In genomic region chr4:16284050-16284449, GRCh38 we compare ENCODE assay signal across 21 cellular contexts. TPM values are rescaled to one million over a fixed set of nuclear protein-coding genes. Genes with fewer than 3 reads are reported as not detected.
DNase-seq lines count a peak whose midpoint lies in the region; ATAC-seq, FAIRE-seq and TF ChIP-seq lines count a peak whose summit lies in the region.
"Had no signal": no experiment of that assay in that cellular context is flagged by ENCODE, and none has a peak within 500 bp of the region (broad histone marks: within the 10 kb centered on the region; RNA-seq: fewer than 3 reads in every experiment).

No MANE protein-coding gene starts in this region.

- BruUV-seq in HepG2 (replicated peaks; lab: Mats Ljungman, UMichigan) = no TSS peak
- no TSS peak for BruUV-seq in K562 (replicated peaks; lab: Mats Ljungman, UMichigan)
- no TSS peak for BruUV-seq in PC-9 (replicated peaks; lab: Mats Ljungman, UMichigan)

- H3F3A ChIP-seq in PC-9 (ENCODE audit: insufficient read depth, low read depth) = no peaks in the 10 kb centered on the region

- H3K4me3 ChIP-seq in HepG2 (replicated peaks in 1 of 3; ENCODE audit: insufficient read depth in 1 of 3, low read depth in 2 of 3, low read length in 3 of 3) (no peak overlapping the region), right lobe of liver (no peak overlapping the region), K562 (no peak overlapping the region), PC-9 (no peak overlapping the region)
- H3K4me3 ChIP-seq: BLaER1 treated with 17β-estradiol and CSF1 and Interleukin-3, amounts not matched to agents 10 nM and 100 nM; GM12878 had no signal

- no peaks in the 10 kb centered on the region for H3K9me1 ChIP-seq in K562 (ENCODE audit: control insufficient read depth, insufficient read depth, low read length)

- H3K27me3 ChIP-seq in HepG2 (ENCODE audit: control insufficient read depth in 1 of 2, insufficient read depth in 2 of 2, low read length in 2 of 2) (no peaks in the 10 kb centered on the region; a peak in 1 of 5 replicates), right lobe of liver (no peaks in the 10 kb centered on the region), K562 (ENCODE audit: control insufficient read depth in 2 of 2, insufficient read depth in 2 of 2, low read length in 2 of 2) (no peaks in the 10 kb centered on the region), PC-9 (ENCODE audit: insufficient read depth, low read depth) (peaks cover 6% of the 10 kb centered on the region; the same call in 1 of the 2 replicates)
- H3K27me3 ChIP-seq: BLaER1 treated with 17β-estradiol and CSF1 and Interleukin-3, amounts not matched to agents 10 nM and 100 nM had no signal

- FAIRE-seq in HepG2 (lab: Jason Lieb, UNC) (no peak), K562 (lab: Jason Lieb, UNC) (no peak)
- FAIRE-seq: D721Med, GM12878, GM12892, GM18507 had no signal

- H3K4me1 ChIP-seq in HepG2 (ENCODE audit: insufficient read depth, low read length) = no peaks in the 10 kb centered on the region
- H3K4me1 ChIP-seq in right lobe of liver = no peaks in the 10 kb centered on the region
- H3K4me1 ChIP-seq in K562 (replicated peaks in 1 of 2; ENCODE audit: control insufficient read depth in 2 of 2, insufficient read depth in 2 of 2, low read length in 2 of 2) = no peaks in the 10 kb centered on the region
- no peaks in the 10 kb centered on the region for H3K4me1 ChIP-seq in PC-9 (replicated peaks; ENCODE audit: insufficient read depth)
- H3K4me1 ChIP-seq: BLaER1 treated with 17β-estradiol and CSF1 and Interleukin-3, amounts not matched to agents 10 nM and 100 nM; Caco-2 had no signal

- no peaks in the 10 kb centered on the region for H3K9me2 ChIP-seq in PC-9 (ENCODE audit: insufficient read depth)

- WGBS in HepG2 (ENCODE audit: low lambda C conversion rate) = 77% methylated on average over 2 of the region's 3 CpGs
- WGBS in right lobe of liver (ENCODE audit: insufficient coverage, low coverage, low lambda C conversion rate, missing lambda C conversion rate) = 100% methylated on average over 3 of the region's 3 CpGs
- WGBS in K562 (ENCODE audit: insufficient coverage, low coverage, missing lambda C conversion rate) = 0% methylated on average over 3 of the region's 3 CpGs

- H3K27ac ChIP-seq in HepG2 (ENCODE audit: extremely low read length, insufficient read depth, low read length) = no peak overlapping the region
- H3K27ac ChIP-seq in right lobe of liver = no peak overlapping the region
- H3K27ac ChIP-seq in K562 (ENCODE audit: extremely low read depth, low read depth, low read length) = no peak overlapping the region
- H3K27ac ChIP-seq in PC-9 = no peak overlapping the region
- H3K27ac ChIP-seq: 22Rv1; BLaER1 treated with 17β-estradiol and CSF1 and Interleukin-3, amounts not matched to agents 10 nM and 100 nM; C4-2B had no signal

- H3K36me3 ChIP-seq in HepG2 (replicated peaks in 1 of 2; ENCODE audit: control insufficient read depth in 1 of 2, insufficient read depth in 2 of 2, low read length in 2 of 2) = no peaks in the 10 kb centered on the region
- H3K36me3 ChIP-seq in right lobe of liver = no peaks in the 10 kb centered on the region
- no peaks in the 10 kb centered on the region for H3K36me3 ChIP-seq in K562 (ENCODE audit: control insufficient read depth, insufficient read depth, low read length)
- no peaks in the 10 kb centered on the region for H3K36me3 ChIP-seq in PC-9 (ENCODE audit: low read depth)

- CTCF ChIA-PET in HepG2 (lab: Yijun Ruan, JAX; ENCODE audit: low intra/inter-chr PET ratio, low total read pairs) = no interaction called here
- CTCF ChIA-PET in K562 (lab: Yijun Ruan, JAX; ENCODE audit: low intra/inter-chr PET ratio) = no interaction called here
- CTCF ChIA-PET in PC-9 (lab: Charles Lee) = no interaction called here

- no peaks in the 10 kb centered on the region for H3K79me2 ChIP-seq in HepG2 (ENCODE audit: insufficient read depth, low read length)
- H3K79me2 ChIP-seq in K562 (ENCODE audit: control insufficient read depth, insufficient read depth, low read length) = no peaks in the 10 kb centered on the region
- no peaks in the 10 kb centered on the region for H3K79me2 ChIP-seq in PC-9 (ENCODE audit: low read depth)

- DNase-seq in HepG2 (ENCODE audit: low spot score) = no peak
- no peak for DNase-seq in right lobe of liver
- no peak for DNase-seq in K562 (ENCODE audit: extremely low read depth in 1 of 4, low spot score in 3 of 4)
- no peak for DNase-seq in DMS79 (lab: John Stamatoyannopoulos, UW)
- no peak for DNase-seq in PC-9
- DNase-seq: ACHN; AML-193; Caco-2; Calu3; CD4-positive, alpha-beta T cell; CD8-positive, alpha-beta T cell; DND-41; EL; GDM1 had no signal

- no peak for TF ChIP-seq RAD21 in HepG2 (CRISPR knock-in tag; IDR thresholded peaks at IDR 0.05)
- no peak for TF ChIP-seq RAD21 in K562 (CRISPR knock-in tag; conservative IDR thresholded peaks at IDR 0.05 in 1 of 2, IDR thresholded peaks at IDR 0.05 in 1 of 2)

- ATAC-seq in HepG2 = no peak
- ATAC-seq in right lobe of liver = no peak
- ATAC-seq in K562 = no peak
- ATAC-seq: CD8-positive, alpha-beta T cell; GM12878 had no signal

- in situ Hi-C loops in HepG2 (cut with HindIII; ENCODE audit: extremely low pct_ligation_motif_present, low pct_unique_long_range_greater_than_20kb) = loop anchor here (25.0 kb wide), 2 partner anchors 1053 to 1178 kb away; no protein-coding TSS in a partner anchor
- in situ Hi-C loops in K562 (cut with MboI) = loop anchor here (10.0 to 25.0 kb wide), 2 partner anchors 1053 to 1171 kb away; no protein-coding TSS in a partner anchor

- TF ChIP-seq CTCF in HepG2 (CRISPR knock-in tag; IDR thresholded peaks at IDR 0.05) (no peak), right lobe of liver (IDR thresholded peaks at IDR 0.05) (no peak), K562 (IDR thresholded peaks at IDR 0.05 in 2 of 3, conservative IDR thresholded peaks at IDR 0.05 in 1 of 3; ENCODE audit: insufficient read depth in 2 of 3, low read depth in 1 of 3, low read length in 3 of 3) (no peak), PC-9 (conservative IDR thresholded peaks at IDR 0.05) (no peak)

- TF ChIP-seq POLR2A in HepG2 (IDR thresholded peaks at IDR 0.05; ENCODE audit: insufficient read depth in 1 of 2, low read depth in 2 of 2, low read length in 2 of 2) = no peak
- no peak for TF ChIP-seq POLR2A in right lobe of liver (IDR thresholded peaks at IDR 0.05)
- no peak for TF ChIP-seq POLR2A in K562 (conservative IDR thresholded peaks at IDR 0.05)

- H4K20me1 ChIP-seq in HepG2 (ENCODE audit: insufficient read depth, low read length) (no peaks in the 10 kb centered on the region), K562 (replicated peaks; ENCODE audit: control insufficient read depth, insufficient read depth, low read length) (no peaks in the 10 kb centered on the region), PC-9 (ENCODE audit: insufficient read depth) (no peaks in the 10 kb centered on the region)
- H4K20me1 ChIP-seq: BLaER1 treated with 17β-estradiol and CSF1 and Interleukin-3, amounts not matched to agents 10 nM and 100 nM had no signal

- H3K9ac ChIP-seq in HepG2 (ENCODE audit: insufficient read depth, low read depth, low read length) (no peak overlapping the region), K562 (ENCODE audit: insufficient read depth in 1 of 2, low read depth in 2 of 2, low read length in 2 of 2) (no peak overlapping the region)
- H3K9ac ChIP-seq: BLaER1 treated with 17β-estradiol and CSF1 and Interleukin-3, amounts not matched to agents 10 nM and 100 nM had no signal

- no peak overlapping the region for H3K4me2 ChIP-seq in HepG2 (ENCODE audit: low read depth, low read length)
- H3K4me2 ChIP-seq in K562 (ENCODE audit: insufficient read depth, low read length) = no peak overlapping the region
- H3K4me2 ChIP-seq in PC-9 = no peak overlapping the region
- H3K4me2 ChIP-seq: BLaER1 treated with 17β-estradiol and CSF1 and Interleukin-3, amounts not matched to agents 10 nM and 100 nM had no signal

- POLR2A ChIA-PET in HepG2 (lab: Yijun Ruan, JAX) (no interaction called here), K562 (lab: Yijun Ruan, JAX) (no interaction called here), PC-9 (lab: Charles Lee; ENCODE audit: unreplicated experiment) (no interaction called here)

- H3K9me3 ChIP-seq in HepG2 (ENCODE audit: low read length) = peaks cover 17% of the 10 kb centered on the region
- H3K9me3 ChIP-seq in right lobe of liver = no peaks in the 10 kb centered on the region
- H3K9me3 ChIP-seq in K562 (replicated peaks; ENCODE audit: control insufficient read depth, insufficient read depth, low read depth, low read length) = no peaks in the 10 kb centered on the region
- no peaks in the 10 kb centered on the region for H3K9me3 ChIP-seq in PC-9 (ENCODE audit: insufficient read depth, low read depth)

- H2AFZ ChIP-seq in HepG2 (ENCODE audit: low read length) (no peak overlapping the region), K562 (ENCODE audit: low read depth, low read length) (no peak overlapping the region), PC-9 (no peak overlapping the region)

- intact Hi-C loops in HepG2 (cut with micrococcal nuclease; ENCODE audit: unreplicated experiment) (no loop called here), right lobe of liver (cut with DNase I) (no loop called here), K562 (cut with micrococcal nuclease) (no loop called here), PC-9 (cut with micrococcal nuclease; ENCODE audit: unreplicated experiment) (no loop called here)

- TF ChIP-seq EP300 in HepG2 (IDR thresholded peaks at IDR 0.05; ENCODE audit: low read depth in 2 of 2, low read length in 2 of 2) (no peak), HepG2 (CRISPR knock-in tag; IDR thresholded peaks at IDR 0.05; ENCODE audit: borderline replicate concordance) (no peak), K562 (IDR thresholded peaks at IDR 0.05; ENCODE audit: low read length) (no peak)

RNA-seq across cellular contexts. Expression of gene TAPT1, which starts 57.8 kb away (rescaled TPM):
- total RNA-seq in HepG2 (2016; rRNA removed; fragmentation: Illumina TruSeq; extraction: Trizol) (16.3 and 24.5 TPM in 2 replicates), right lobe of liver (10 to 100 TPM; 10.8 to 57.3 (median 40.1) TPM), K562 (2014; rRNA removed) (10.2 and 10.3 TPM in 2 replicates), K562 (2014; rRNA removed; fragmentation: Illumina TruSeq; extraction: Trizol) (28.6 and 28.7 TPM in 2 replicates), K562 (2015; rRNA removed; fragmentation: Illumina TruSeq; extraction: Trizol) (19.9 and 22.7 TPM in 2 replicates), K562 (2021) (20.9 and 27.6 TPM in 2 replicates), PC-9 (2021) (13.0 and 13.8 TPM in 2 replicates)
- 3.1 and 5.0 TPM in 2 replicates for total RNA-seq in HepG2 (2016; cell fraction: cytosol; rRNA removed; fragmentation: Illumina TruSeq; extraction: Trizol; ENCODE audit: low read depth)
- total RNA-seq in HepG2 (2016; cell fraction: insoluble cytoplasmic fraction; rRNA removed; fragmentation: Illumina TruSeq; extraction: Trizol) = 11.6 and 24.9 TPM in 2 replicates
- total RNA-seq in HepG2 (2016; cell fraction: membrane; rRNA removed; fragmentation: Illumina TruSeq; extraction: Trizol) = 10.7 and 11.1 TPM in 2 replicates
- 37.3 and 37.6 TPM in 2 replicates for total RNA-seq in HepG2 (2016; cell fraction: nucleus; rRNA removed; fragmentation: Illumina TruSeq; extraction: Trizol)
- polyA plus RNA-seq in HepG2 (2011; rRNA removed) (23.3 and 25.3 TPM in 2 replicates), K562 (2011; rRNA removed) (35.0 and 36.7 TPM in 2 replicates), K562 (2014; fragmentation: Illumina TruSeq; extraction: Trizol) (18.5 and 20.7 TPM in 2 replicates), K562 (2014; fragmentation: Nextera tagmentation; extraction: Ambion mirVana) (1 to 10 TPM; 1.6 to 2.7 TPM), K562 (2014; rRNA removed) (15.2 and 16.6 TPM in 2 replicates)
- 8.3 and 13.6 TPM in 2 replicates for polyA plus RNA-seq in HepG2 (2011; cell fraction: cytosol; rRNA removed)
- 30.6 and 35.1 TPM in 2 replicates for polyA plus RNA-seq in HepG2 (2011; cell fraction: nucleus; rRNA removed)
- polyA plus RNA-seq in HepG2 (2012) = 19.8 and 24.0 TPM in 2 replicates
- 2.9 and 3.6 TPM in 2 replicates for polyA plus RNA-seq in HepG2 (2016; cell fraction: cytosol; fragmentation: Illumina TruSeq; extraction: Trizol; ENCODE audit: low read depth)
- 10.6 and 12.6 TPM in 2 replicates for polyA plus RNA-seq in HepG2 (2016; cell fraction: insoluble cytoplasmic fraction; fragmentation: Illumina TruSeq; extraction: Trizol; ENCODE audit: low read depth)
- polyA plus RNA-seq in HepG2 (2016; cell fraction: membrane; fragmentation: Illumina TruSeq; extraction: Trizol; ENCODE audit: low read depth) = 6.8 and 7.3 TPM in 2 replicates
- polyA plus RNA-seq in HepG2 (2016; cell fraction: nucleus; fragmentation: Illumina TruSeq; extraction: Trizol; ENCODE audit: insufficient read depth, low read depth) = 51.8 and 52.9 TPM in 2 replicates
- polyA minus RNA-seq in HepG2 (2011; rRNA and poly(A)+ RNA removed; ENCODE audit: low replicate concordance) = 15.2 and 37.2 TPM in 2 replicates
- 17.0 and 19.9 TPM in 2 replicates for polyA minus RNA-seq in HepG2 (2011; cell fraction: cytosol; rRNA and poly(A)+ RNA removed)
- 102 TPM in 2 replicates for polyA minus RNA-seq in HepG2 (2011; cell fraction: nucleus; rRNA and poly(A)+ RNA removed)
- total RNA-seq in K562 (2011; cell fraction: chromatin; rRNA removed; ENCODE audit: low replicate concordance) = 55.5 and 117 TPM in 2 replicates
- total RNA-seq in K562 (2011; cell fraction: nucleolus; rRNA removed) = 30.7 and 36.2 TPM in 2 replicates
- total RNA-seq in K562 (2011; cell fraction: nucleoplasm; rRNA removed) = 54.6 and 84.4 TPM in 2 replicates
- 9.9 and 17.5 TPM in 2 replicates for polyA plus RNA-seq in K562 (2011; cell fraction: cytosol; rRNA removed)
- polyA plus RNA-seq in K562 (2011; cell fraction: nucleus; rRNA removed) = 34.8 and 53.3 TPM in 2 replicates
- 9.3 and 24.5 TPM in 2 replicates for polyA plus RNA-seq in K562 (2012)
- polyA minus RNA-seq in K562 (2011; rRNA and poly(A)+ RNA removed) = 47.2 and 58.1 TPM in 2 replicates
- 11.8 and 18.6 TPM in 2 replicates for polyA minus RNA-seq in K562 (2011; cell fraction: cytosol; rRNA and poly(A)+ RNA removed)
- 31.8 and 78.0 TPM in 2 replicates for polyA minus RNA-seq in K562 (2011; cell fraction: nucleus; rRNA and poly(A)+ RNA removed)

Comparison
In these comparisons a context has a peak if more than half of its experiments do, and no peak if none do; other contexts are left out.
1. Of the 241 proteins assayed by ChIP-seq in both HepG2 and K562: peak only in HepG2: none; only in K562: CEBPZ; in both: ZFP36; in neither: 239.